In the genomic region with DNA sequence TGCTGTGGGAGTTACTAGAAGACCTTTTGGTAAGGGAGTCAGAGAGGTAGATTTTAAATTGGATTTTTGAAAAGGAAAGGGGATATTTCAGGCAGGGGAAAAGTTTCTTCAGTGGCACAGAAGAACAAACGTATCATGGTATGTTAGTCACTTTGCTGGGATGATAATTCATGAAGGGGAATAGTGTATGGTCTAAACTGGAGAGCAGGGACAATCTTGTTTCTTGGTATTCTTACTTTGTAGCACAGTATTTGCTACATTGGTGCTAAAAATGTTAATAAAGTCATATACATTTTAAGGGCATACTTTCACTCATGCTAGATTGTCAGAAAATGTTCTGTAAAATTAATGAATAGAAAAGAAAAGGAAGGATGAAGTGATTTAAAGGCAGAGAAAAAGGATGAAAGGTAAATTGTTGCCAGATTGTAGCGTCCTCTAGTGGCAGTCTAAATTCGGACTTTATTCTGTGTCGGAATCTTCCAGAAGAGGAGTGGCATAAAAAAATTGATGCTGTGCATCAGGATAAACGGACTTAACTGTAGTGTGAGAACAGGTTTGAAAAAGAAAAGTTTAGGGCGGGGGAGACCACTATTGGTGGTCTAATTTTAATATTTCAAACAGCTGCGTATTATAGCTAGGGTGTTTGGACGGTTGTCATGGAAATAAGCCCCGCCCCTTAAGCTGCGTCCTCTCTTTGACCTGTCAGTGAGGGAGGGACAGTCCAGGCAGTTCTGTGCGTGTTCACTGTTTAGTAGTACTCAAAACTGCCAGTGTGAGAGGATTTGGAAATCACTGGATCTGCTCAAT, we compare ENCODE assay signal across 8 cellular contexts. TPM values are rescaled to one million over a fixed set of nuclear protein-coding genes. Genes with fewer than 3 reads are reported as not detected.
DNase-seq lines count a peak whose midpoint lies in the region; ATAC-seq and TF ChIP-seq lines count a peak whose summit lies in the region.

A gene with protein sequence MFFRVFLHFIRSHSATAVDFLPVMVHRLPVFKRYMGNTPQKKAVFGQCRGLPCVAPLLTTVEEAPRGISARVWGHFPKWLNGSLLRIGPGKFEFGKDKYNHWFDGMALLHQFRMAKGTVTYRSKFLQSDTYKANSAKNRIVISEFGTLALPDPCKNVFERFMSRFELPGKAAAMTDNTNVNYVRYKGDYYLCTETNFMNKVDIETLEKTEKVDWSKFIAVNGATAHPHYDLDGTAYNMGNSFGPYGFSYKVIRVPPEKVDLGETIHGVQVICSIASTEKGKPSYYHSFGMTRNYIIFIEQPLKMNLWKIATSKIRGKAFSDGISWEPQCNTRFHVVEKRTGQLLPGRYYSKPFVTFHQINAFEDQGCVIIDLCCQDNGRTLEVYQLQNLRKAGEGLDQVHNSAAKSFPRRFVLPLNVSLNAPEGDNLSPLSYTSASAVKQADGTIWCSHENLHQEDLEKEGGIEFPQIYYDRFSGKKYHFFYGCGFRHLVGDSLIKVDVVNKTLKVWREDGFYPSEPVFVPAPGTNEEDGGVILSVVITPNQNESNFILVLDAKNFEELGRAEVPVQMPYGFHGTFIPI (plus strand): TSS at position 724 of the 807 bp plus-strand sequence. CDS start 90 bp downstream, outside the sequence.

- ATAC-seq in GM21717 (IDR thresholded peaks at IDR 0.05; ENCODE audit: unreplicated experiment), result no peak

- H3K36me3 Mint-ChIP-seq in Caco-2 (ENCODE audit: insufficient read depth, unreplicated experiment) (peaks cover 6% of the 10 kb centered on the region), endothelial cell (ENCODE audit: low read depth, unreplicated experiment) (no peaks in the 10 kb centered on the region)
- H3K36me3 Mint-ChIP-seq in activated CD4-positive, alpha-beta T cell treated with anti-CD3 and anti-CD28 coated beads, Interleukin-2, amount 10 ng/mL, durations not matched to agents 24 days and 14 days (ENCODE audit: low read depth), result no peaks in the 10 kb centered on the region

- CTCF ChIA-PET in Caco-2 (lab: Charles Lee), result interaction anchor here (0.5 to 1.3 kb wide), 12 partner anchors 9 to 420 kb away, joined by 3 to 15 read pairs (median 3); a partner anchor contains a TSS

- H3K27me3 ChIP-seq in Caco-2 (replicated peaks; ENCODE audit: control insufficient read depth, insufficient read depth, low read length) (no peaks in the 10 kb centered on the region), H7 (ENCODE audit: control insufficient read depth, insufficient read depth, low read length) (no peaks in the 10 kb centered on the region)

- H3K9me3 ChIP-seq in Caco-2, result no peaks in the 10 kb centered on the region

- H3K4me3 Mint-ChIP-seq in Caco-2 (ENCODE audit: unreplicated experiment) (peak within 1 kb of the TSS; percentile 60), endothelial cell (ENCODE audit: unreplicated experiment) (peak within 1 kb of the TSS; percentile 87)
- H3K4me3 Mint-ChIP-seq in activated CD4-positive, alpha-beta T cell treated with anti-CD3 and anti-CD28 coated beads, Interleukin-2, amount 10 ng/mL, durations not matched to agents 24 days and 14 days, result peak within 1 kb of the TSS; percentile 65

- H3K27me3 Mint-ChIP-seq in Caco-2 (ENCODE audit: insufficient read depth, unreplicated experiment), result peaks cover 12% of the 10 kb centered on the region
- peaks cover 34% of the 10 kb centered on the region for H3K27me3 Mint-ChIP-seq in activated CD4-positive, alpha-beta T cell treated with anti-CD3 and anti-CD28 coated beads, Interleukin-2, amount 10 ng/mL, durations not matched to agents 24 days and 14 days
- peaks cover 1% of the 10 kb centered on the region for H3K27me3 Mint-ChIP-seq in endothelial cell (ENCODE audit: unreplicated experiment)

- BruUV-seq in Caco-2 (replicated peaks; lab: Mats Ljungman, UMichigan), result no TSS peak

- DNase-seq in Caco-2 (peak; percentile 88 to 89), H7 (peak; percentile 68), NCI-H2081 (lab: John Stamatoyannopoulos, UW) (peak; percentile 67 to 72), endothelial cell (ENCODE audit: low spot score) (peak; percentile 79), lung microvascular endothelial cell (ENCODE audit: low read depth in 2 of 2) (peak; percentile 79 to 89)
- DNase-seq in activated CD4-positive, alpha-beta T cell treated with anti-CD3 and anti-CD28 coated beads, Interleukin-2, amount 10 ng/mL, durations not matched to agents 24 days and 14 days, result peak; percentile 82
- DNase-seq in stimulated activated CD8-positive, alpha-beta memory T cell treated with anti-CD3 and anti-CD28 coated beads, Interleukin-12 subunit alpha, Interleukin-12 subunit beta, amount 100 ng/mL, for 1 hour (ENCODE audit: low read depth), result peak; percentile 6

- H3K36me3 ChIP-seq in Caco-2 (ENCODE audit: control insufficient read depth, insufficient read depth, low read length), result no peaks in the 10 kb centered on the region
- H3K36me3 ChIP-seq in H7 (replicated peaks; ENCODE audit: control insufficient read depth, insufficient read depth, low read length), result no peaks in the 10 kb centered on the region

- H3K4me1 Mint-ChIP-seq in Caco-2 (ENCODE audit: low read depth, unreplicated experiment), result peaks cover 21% of the 10 kb centered on the region
- peaks cover 7% of the 10 kb centered on the region for H3K4me1 Mint-ChIP-seq in activated CD4-positive, alpha-beta T cell treated with anti-CD3 and anti-CD28 coated beads, Interleukin-2, amount 10 ng/mL, durations not matched to agents 24 days and 14 days
- peaks cover 3% of the 10 kb centered on the region for H3K4me1 Mint-ChIP-seq in endothelial cell (ENCODE audit: unreplicated experiment)

- intact Hi-C loops in Caco-2 (cut with micrococcal nuclease; ENCODE audit: unreplicated experiment), result loop anchor here (1.0 kb wide), 2 partner anchors 62 to 105 kb away; no protein-coding TSS in a partner anchor
- intact Hi-C loops in activated CD4-positive, alpha-beta T cell treated with anti-CD3 and anti-CD28 coated beads, Interleukin-2, amount 10 ng/mL, durations not matched to agents 24 days and 14 days (cut with micrococcal nuclease), result loop anchor here (2.0 kb wide), 1 partner anchor 62 kb away; no protein-coding TSS in a partner anchor

- peaks cover 14% of the 10 kb centered on the region for H3K4me1 ChIP-seq in Caco-2

- TF ChIP-seq CTCF in Caco-2 (IDR thresholded peaks at IDR 0.05; ENCODE audit: insufficient read depth in 1 of 2, low read depth in 1 of 2, low read length in 1 of 2, severe bottlenecking in 1 of 2, unreplicated experiment in 1 of 2), result peak; percentile 84 to 96
- TF ChIP-seq CTCF in endothelial cell (IDR thresholded peaks at IDR 0.05; ENCODE audit: unreplicated experiment), result peak; percentile 94

- POLR2A ChIA-PET in Caco-2 (lab: Charles Lee), result interaction anchor here (0.9 kb wide), 1 partner anchor 89 kb away, joined by 3 read pairs; a partner anchor contains a TSS

- H3K9me3 Mint-ChIP-seq in Caco-2 (ENCODE audit: unreplicated experiment) (no peaks in the 10 kb centered on the region), endothelial cell (ENCODE audit: unreplicated experiment) (no peaks in the 10 kb centered on the region)
- no peaks in the 10 kb centered on the region for H3K9me3 Mint-ChIP-seq in activated CD4-positive, alpha-beta T cell treated with anti-CD3 and anti-CD28 coated beads, Interleukin-2, amount 10 ng/mL, durations not matched to agents 24 days and 14 days

- H3K27ac Mint-ChIP-seq in Caco-2 (ENCODE audit: unreplicated experiment) (peak within 1 kb of the TSS; percentile 65), endothelial cell (ENCODE audit: unreplicated experiment) (peak within 1 kb of the TSS; percentile 98)
- H3K27ac Mint-ChIP-seq in activated CD4-positive, alpha-beta T cell treated with anti-CD3 and anti-CD28 coated beads, Interleukin-2, amount 10 ng/mL, durations not matched to agents 24 days and 14 days, result peak within 1 kb of the TSS; percentile 38

- H3K4me3 ChIP-seq in Caco-2 (ENCODE audit: low read depth, low read length) (no peak within 1 kb of the TSS), H7 (ENCODE audit: insufficient read depth, low read depth, low read length) (no peak within 1 kb of the TSS)

RNA-seq across cellular contexts. Expression of the gene that starts here (rescaled TPM):
- total RNA-seq in Caco-2 (2022) (1.3 and 2.2 TPM in 2 replicates), endothelial cell (ENCODE audit: unreplicated experiment) (2.6 TPM), lung microvascular endothelial cell (0.22 and 0.60 TPM in 2 replicates)
- total RNA-seq in H7 (2014; rRNA removed; shearing (Covaris generic)), result 0.48 and 1.5 TPM in 2 replicates
- total RNA-seq in activated CD4-positive, alpha-beta T cell treated with anti-CD3 and anti-CD28 coated beads, Interleukin-2, amount 10 ng/mL, durations not matched to agents 24 days and 14 days, result 0.83 and 1.1 TPM in 2 replicates

Comparison
In these comparisons a context has a peak if more than half of its experiments do, and no peak if none do; other contexts are left out.
1. Peak in DNase-seq in lung microvascular endothelial cell; RNA of the gene not detected or under 1 TPM.
2. DNase-seq: peak in every context shown above with its lines; median percentile 88 in Caco-2; 84 in lung microvascular endothelial cell; 82 in activated CD4-positive, alpha-beta T cell treated with anti-CD3 and anti-CD28 coated beads, Interleukin-2, amount 10 ng/mL, durations not matched to agents 24 days and 14 days; 79 in endothelial cell; 70 in NCI-H2081; 68 in H7; 6 in stimulated activated CD8-positive, alpha-beta memory T cell treated with anti-CD3 and anti-CD28 coated beads, Interleukin-12 subunit alpha, Interleukin-12 subunit beta, amount 100 ng/mL, for 1 hour.
3. H3K27ac Mint-ChIP-seq: peak in every context shown above with its lines; median percentile 98 in endothelial cell; 65 in Caco-2; 38 in activated CD4-positive, alpha-beta T cell treated with anti-CD3 and anti-CD28 coated beads, Interleukin-2, amount 10 ng/mL, durations not matched to agents 24 days and 14 days.